ENCODE assay signal across 20 cellular contexts in genomic region chr2:138059487-138059886, GRCh38.
DNase-seq lines count a peak whose midpoint lies in the region; ATAC-seq, FAIRE-seq and TF ChIP-seq lines count a peak whose summit lies in the region.
"Had no signal": no experiment of that assay in that cellular context is flagged by ENCODE, and none has a peak within 500 bp of the region (broad histone marks: within the 10 kb centered on the region; RNA-seq: fewer than 3 reads in every experiment).

No MANE protein-coding gene starts in this region.

- BruUV-seq in HepG2 (replicated peaks; lab: Mats Ljungman, UMichigan), result no TSS peak

- H3K9ac ChIP-seq in HepG2 (ENCODE audit: insufficient read depth, low read depth, low read length), result no peak overlapping the region
- no peak overlapping the region for H3K9ac ChIP-seq in astrocyte (ENCODE audit: low read length)

- H3K79me2 ChIP-seq in HepG2 (ENCODE audit: insufficient read depth, low read length) (no peaks in the 10 kb centered on the region), astrocyte (ENCODE audit: insufficient read depth, low read length) (no peaks in the 10 kb centered on the region)

- H3K4me2 ChIP-seq in HepG2 (ENCODE audit: low read depth, low read length), result no peak overlapping the region
- no peak overlapping the region for H3K4me2 ChIP-seq in astrocyte (ENCODE audit: low read length)

- H3K4me3 Mint-ChIP-seq in astrocyte (ENCODE audit: unreplicated experiment), result no peak overlapping the region
- H3K4me3 Mint-ChIP-seq in activated CD4-positive, alpha-beta memory T cell treated with anti-CD3 and anti-CD28 coated beads, Interleukin-2, amount 10 ng/mL, durations not matched to agents 7 days and 5 days, result no peak overlapping the region
- H3K4me3 Mint-ChIP-seq: activated T-cell treated with anti-CD3 and anti-CD28 coated beads, Interleukin-2, amount 50 U/mL, for 72 hours; brain; CD4-positive, alpha-beta T cell; T-helper 2 cell treated with Interferon-gamma antibody and Interleukin-4, amounts not matched to agents 5 μg/mL and 100 μg/mL, for 36 hours had no signal

- POLR2A ChIA-PET in HepG2 (lab: Yijun Ruan, JAX), result no interaction called here
- POLR2A ChIA-PET in activated CD4-positive, alpha-beta memory T cell treated with anti-CD3 and anti-CD28 coated beads, Interleukin-2, amount 10 ng/mL, durations not matched to agents 7 days and 5 days (lab: Charles Lee), result no interaction called here

- in situ Hi-C loops in HepG2 (cut with HindIII; ENCODE audit: extremely low pct_ligation_motif_present, low pct_unique_long_range_greater_than_20kb), result no loop called here

- H2AFZ ChIP-seq in HepG2 (ENCODE audit: low read length) (no peak overlapping the region), astrocyte (ENCODE audit: low read depth, low read length) (no peak overlapping the region)

- no peaks in the 10 kb centered on the region for H3K27me3 Mint-ChIP-seq in astrocyte (ENCODE audit: low read depth, unreplicated experiment)
- no peaks in the 10 kb centered on the region for H3K27me3 Mint-ChIP-seq in activated CD4-positive, alpha-beta memory T cell treated with anti-CD3 and anti-CD28 coated beads, Interleukin-2, amount 10 ng/mL, durations not matched to agents 7 days and 5 days
- H3K27me3 Mint-ChIP-seq: brain; CD4-positive, alpha-beta T cell had no signal

- H3K9me3 ChIP-seq in HepG2 (ENCODE audit: low read length), result no peaks in the 10 kb centered on the region
- H3K9me3 ChIP-seq in right lobe of liver, result no peaks in the 10 kb centered on the region
- H3K9me3 ChIP-seq in astrocyte (ENCODE audit: insufficient read depth, low read depth, low read length), result no peaks in the 10 kb centered on the region

- no peaks in the 10 kb centered on the region for H3K4me1 Mint-ChIP-seq in astrocyte (ENCODE audit: low read depth, unreplicated experiment)
- no peaks in the 10 kb centered on the region for H3K4me1 Mint-ChIP-seq in activated CD4-positive, alpha-beta memory T cell treated with anti-CD3 and anti-CD28 coated beads, Interleukin-2, amount 10 ng/mL, durations not matched to agents 7 days and 5 days
- H3K4me1 Mint-ChIP-seq: brain had no signal

- CTCF ChIA-PET in HepG2 (lab: Yijun Ruan, JAX; ENCODE audit: low intra/inter-chr PET ratio, low total read pairs), result no interaction called here
- CTCF ChIA-PET in activated CD4-positive, alpha-beta memory T cell treated with anti-CD3 and anti-CD28 coated beads, Interleukin-2, amount 10 ng/mL, durations not matched to agents 7 days and 5 days (lab: Charles Lee), result no interaction called here

- TF ChIP-seq CTCF in HepG2 (CRISPR knock-in tag; IDR thresholded peaks at IDR 0.05), result no peak
- TF ChIP-seq CTCF in right lobe of liver (IDR thresholded peaks at IDR 0.05), result no peak
- TF ChIP-seq CTCF in astrocyte (IDR thresholded peaks at IDR 0.05; ENCODE audit: insufficient read depth, low read depth, low read length), result no peak
- TF ChIP-seq CTCF in foreskin keratinocyte (conservative IDR thresholded peaks at IDR 0.05), result no peak

- no peak overlapping the region for H3K27ac Mint-ChIP-seq in astrocyte (ENCODE audit: unreplicated experiment)
- no peak overlapping the region for H3K27ac Mint-ChIP-seq in activated CD4-positive, alpha-beta memory T cell treated with anti-CD3 and anti-CD28 coated beads, Interleukin-2, amount 10 ng/mL, durations not matched to agents 7 days and 5 days
- H3K27ac Mint-ChIP-seq: activated T-cell treated with anti-CD3 and anti-CD28 coated beads, Interleukin-2, amount 50 U/mL, for 72 hours; brain; CD4-positive, alpha-beta T cell; T-helper 2 cell treated with Interferon-gamma antibody and Interleukin-4, amounts not matched to agents 5 μg/mL and 100 μg/mL, for 36 hours had no signal

- intact Hi-C loops in HepG2 (cut with micrococcal nuclease; ENCODE audit: unreplicated experiment) (no loop called here), right lobe of liver (cut with DNase I) (no loop called here)

- H4K20me1 ChIP-seq in HepG2 (ENCODE audit: insufficient read depth, low read length), result no peaks in the 10 kb centered on the region
- no peaks in the 10 kb centered on the region for H4K20me1 ChIP-seq in astrocyte (ENCODE audit: insufficient read depth, low read length)

- DNase-seq in HepG2 (ENCODE audit: low spot score) (no peak), right lobe of liver (no peak), astrocyte (ENCODE audit: low read depth) (peak; percentile 69), foreskin keratinocyte (no peak), urothelium cell line (ENCODE audit: low spot score) (peak; percentile 5)
- no peak for DNase-seq in activated CD4-positive, alpha-beta memory T cell treated with anti-CD3 and anti-CD28 coated beads, Interleukin-2, amount 10 ng/mL, durations not matched to agents 7 days and 5 days
- DNase-seq: activated CD8-positive, alpha-beta memory T cell treated with anti-CD3 and anti-CD28 coated beads for 24 hours; activated naive CD4-positive, alpha-beta T cell treated with anti-CD3 and anti-CD28 coated beads, Interleukin-2, amount 50 U/mL, for 16 hours; activated T-cell treated with anti-CD3 and anti-CD28 coated beads, Interleukin-2, amount 50 U/mL, for 72 hours; CD4-positive, alpha-beta T cell; KG1; NCI-H1048; NCI-H2081 treated with DMSO at 0.1 percent for 48 hours; retina had no signal

- no peak for TF ChIP-seq EP300 in HepG2 (IDR thresholded peaks at IDR 0.05; ENCODE audit: low read depth in 2 of 2, low read length in 2 of 2)
- TF ChIP-seq EP300 in HepG2 (CRISPR knock-in tag; IDR thresholded peaks at IDR 0.05; ENCODE audit: borderline replicate concordance), result no peak

- H3K4me1 ChIP-seq in HepG2 (ENCODE audit: insufficient read depth, low read length) (peaks cover 28% of the 10 kb centered on the region), right lobe of liver (no peaks in the 10 kb centered on the region), astrocyte (ENCODE audit: insufficient read depth, low read length) (peaks cover 10% of the 10 kb centered on the region), foreskin keratinocyte (peaks cover 8% of the 10 kb centered on the region)

- TF ChIP-seq POLR2A in HepG2 (IDR thresholded peaks at IDR 0.05; ENCODE audit: insufficient read depth in 1 of 2, low read depth in 2 of 2, low read length in 2 of 2), result no peak
- TF ChIP-seq POLR2A in right lobe of liver (IDR thresholded peaks at IDR 0.05), result no peak

- H3K4me3 ChIP-seq in HepG2 (replicated peaks in 1 of 3; ENCODE audit: insufficient read depth in 1 of 3, low read depth in 2 of 3, low read length in 3 of 3), result no peak overlapping the region
- H3K4me3 ChIP-seq in right lobe of liver, result no peak overlapping the region
- H3K4me3 ChIP-seq in astrocyte (ENCODE audit: insufficient read depth, low read depth, low read length), result no peak overlapping the region
- H3K4me3 ChIP-seq: SK-N-MC had no signal

- FAIRE-seq in HepG2 (lab: Jason Lieb, UNC) (no peak), astrocyte (lab: Jason Lieb, UNC) (no peak), urothelium cell line (lab: Jason Lieb, UNC) (no peak)

- no peak for ATAC-seq in HepG2
- ATAC-seq in right lobe of liver, result no peak
- ATAC-seq in foreskin keratinocyte, result no peak
- no peak for ATAC-seq in HG03442 (IDR thresholded peaks at IDR 0.05; ENCODE audit: unreplicated experiment)
- no peak for ATAC-seq in GM18907 (IDR thresholded peaks at IDR 0.05; ENCODE audit: unreplicated experiment)
- ATAC-seq: activated CD4-positive, CD25-positive, alpha-beta regulatory T cell treated with anti-CD3 and anti-CD28 coated beads, Interleukin-2, amount 50 U/mL, for 24 hours; activated T-cell treated with anti-CD3 and anti-CD28 coated beads, Interleukin-2, amount 50 U/mL, for 72 hours had no signal

- 28% methylated on average over 1 of the region's 1 CpG for WGBS in HepG2 (ENCODE audit: low lambda C conversion rate)
- 63% methylated on average over 1 of the region's 1 CpG for WGBS in right lobe of liver (ENCODE audit: insufficient coverage, low coverage, low lambda C conversion rate, missing lambda C conversion rate)

- no peak for TF ChIP-seq RAD21 in HepG2 (CRISPR knock-in tag; IDR thresholded peaks at IDR 0.05)

- no peaks in the 10 kb centered on the region for H3K36me3 Mint-ChIP-seq in astrocyte (ENCODE audit: low read depth, unreplicated experiment)
- no peaks in the 10 kb centered on the region for H3K36me3 Mint-ChIP-seq in activated CD4-positive, alpha-beta memory T cell treated with anti-CD3 and anti-CD28 coated beads, Interleukin-2, amount 10 ng/mL, durations not matched to agents 7 days and 5 days (ENCODE audit: low read depth)
- H3K36me3 Mint-ChIP-seq: brain had no signal

- no peaks in the 10 kb centered on the region for H3K9me3 Mint-ChIP-seq in astrocyte (ENCODE audit: unreplicated experiment)
- no peaks in the 10 kb centered on the region for H3K9me3 Mint-ChIP-seq in activated CD4-positive, alpha-beta memory T cell treated with anti-CD3 and anti-CD28 coated beads, Interleukin-2, amount 10 ng/mL, durations not matched to agents 7 days and 5 days
- H3K9me3 Mint-ChIP-seq: CD4-positive, alpha-beta T cell; T-helper 2 cell treated with Interferon-gamma antibody and Interleukin-4, amounts not matched to agents 5 μg/mL and 100 μg/mL, for 36 hours had no signal

- H3K36me3 ChIP-seq in HepG2 (replicated peaks in 1 of 2; ENCODE audit: control insufficient read depth in 1 of 2, insufficient read depth in 2 of 2, low read length in 2 of 2), result no peaks in the 10 kb centered on the region
- no peaks in the 10 kb centered on the region for H3K36me3 ChIP-seq in right lobe of liver
- no peaks in the 10 kb centered on the region for H3K36me3 ChIP-seq in astrocyte (ENCODE audit: insufficient read depth, low read length)

- H3K27me3 ChIP-seq in HepG2 (ENCODE audit: control insufficient read depth in 1 of 2, insufficient read depth in 2 of 2, low read length in 2 of 2) (no peaks in the 10 kb centered on the region), right lobe of liver (no peaks in the 10 kb centered on the region), astrocyte (ENCODE audit: insufficient read depth, low read length) (no peaks in the 10 kb centered on the region), foreskin keratinocyte (no peaks in the 10 kb centered on the region)

- no peak overlapping the region for H3K27ac ChIP-seq in HepG2 (ENCODE audit: extremely low read length, insufficient read depth, low read length)
- H3K27ac ChIP-seq in right lobe of liver, result no peak overlapping the region
- no peak overlapping the region for H3K27ac ChIP-seq in astrocyte (ENCODE audit: low read depth, low read length)
- peak overlapping the region; percentile 23 for H3K27ac ChIP-seq in foreskin keratinocyte
- H3K27ac ChIP-seq: SK-N-MC had no signal

TF ChIP-seq in HepG2, 621 proteins besides CTCF, POLR2A, EP300 and RAD21:
- TF ChIP-seq MAFF (IDR thresholded peaks at IDR 0.05; ENCODE audit: low read depth, low read length) (peak; percentile 56), MAFK (conservative IDR thresholded peaks at IDR 0.05 in 1 of 2, IDR thresholded peaks at IDR 0.05 in 1 of 2; ENCODE audit: low read length in 2 of 2) (peak; percentile 64 to 66; a peak in 3 of 4 replicates), ZNF260 (CRISPR knock-in tag; IDR thresholded peaks at IDR 0.05; ENCODE audit: borderline replicate concordance, low read depth) (no peak), IKZF4 (CRISPR knock-in tag; IDR thresholded peaks at IDR 0.05; ENCODE audit: borderline replicate concordance, low read depth, not compliant biosample characterization) (no peak)
TF ChIP-seq in HepG2: peak in this region for 2.

Comparison
In these comparisons a context has a peak if more than half of its experiments do, and no peak if none do; other contexts are left out.
1. DNase-seq: peak in astrocyte (single experiment) and urothelium cell line (single experiment); none in HepG2 (single experiment), right lobe of liver (0 of 3), foreskin keratinocyte (0 of 2) and activated CD4-positive, alpha-beta memory T cell treated with anti-CD3 and anti-CD28 coated beads, Interleukin-2, amount 10 ng/mL, durations not matched to agents 7 days and 5 days (single experiment).